ENCODE assay signal across 1 cellular context in the genomic region with DNA sequence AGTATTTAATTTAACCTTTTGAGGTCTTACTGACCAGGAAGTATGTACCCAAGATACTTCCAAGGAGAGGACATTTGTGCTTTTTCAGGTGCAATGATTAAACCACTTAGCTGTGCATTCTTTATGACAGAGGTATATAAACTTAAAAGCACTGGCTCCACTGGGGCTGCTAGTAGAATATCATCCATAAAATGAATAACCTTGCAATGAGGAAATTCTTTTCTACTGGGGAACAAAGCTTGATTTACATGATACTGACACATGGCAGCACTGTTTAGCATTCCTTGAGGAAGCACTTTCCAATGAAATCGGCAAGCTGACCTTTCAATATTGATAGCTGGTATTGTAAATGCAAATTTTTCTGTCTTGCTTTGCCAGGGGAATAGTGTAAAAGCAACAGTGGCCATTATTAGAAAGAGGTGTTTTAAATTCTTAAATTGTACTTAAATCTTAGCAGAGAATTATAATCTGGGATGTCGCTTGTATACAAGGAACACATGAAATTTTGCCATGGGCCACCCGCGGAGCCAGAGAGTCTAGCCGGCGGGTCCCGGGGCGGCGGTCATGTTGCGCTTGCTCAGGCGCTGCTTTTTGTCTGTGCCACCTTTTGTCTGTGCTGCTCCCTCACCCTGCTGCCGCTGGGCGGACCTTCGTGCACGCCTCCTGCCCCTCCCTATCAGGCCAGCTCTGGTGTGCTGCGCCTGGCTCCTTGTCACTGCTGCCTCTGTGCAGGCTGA.
TF ChIP-seq lines count a peak whose summit lies in the region.

No MANE protein-coding gene starts in this region.

TF ChIP-seq in Ishikawa, 13 proteins besides CTCF, POLR2A, EP300 and RAD21 (continued from another document):
- TF ChIP-seq, protein P1, sequence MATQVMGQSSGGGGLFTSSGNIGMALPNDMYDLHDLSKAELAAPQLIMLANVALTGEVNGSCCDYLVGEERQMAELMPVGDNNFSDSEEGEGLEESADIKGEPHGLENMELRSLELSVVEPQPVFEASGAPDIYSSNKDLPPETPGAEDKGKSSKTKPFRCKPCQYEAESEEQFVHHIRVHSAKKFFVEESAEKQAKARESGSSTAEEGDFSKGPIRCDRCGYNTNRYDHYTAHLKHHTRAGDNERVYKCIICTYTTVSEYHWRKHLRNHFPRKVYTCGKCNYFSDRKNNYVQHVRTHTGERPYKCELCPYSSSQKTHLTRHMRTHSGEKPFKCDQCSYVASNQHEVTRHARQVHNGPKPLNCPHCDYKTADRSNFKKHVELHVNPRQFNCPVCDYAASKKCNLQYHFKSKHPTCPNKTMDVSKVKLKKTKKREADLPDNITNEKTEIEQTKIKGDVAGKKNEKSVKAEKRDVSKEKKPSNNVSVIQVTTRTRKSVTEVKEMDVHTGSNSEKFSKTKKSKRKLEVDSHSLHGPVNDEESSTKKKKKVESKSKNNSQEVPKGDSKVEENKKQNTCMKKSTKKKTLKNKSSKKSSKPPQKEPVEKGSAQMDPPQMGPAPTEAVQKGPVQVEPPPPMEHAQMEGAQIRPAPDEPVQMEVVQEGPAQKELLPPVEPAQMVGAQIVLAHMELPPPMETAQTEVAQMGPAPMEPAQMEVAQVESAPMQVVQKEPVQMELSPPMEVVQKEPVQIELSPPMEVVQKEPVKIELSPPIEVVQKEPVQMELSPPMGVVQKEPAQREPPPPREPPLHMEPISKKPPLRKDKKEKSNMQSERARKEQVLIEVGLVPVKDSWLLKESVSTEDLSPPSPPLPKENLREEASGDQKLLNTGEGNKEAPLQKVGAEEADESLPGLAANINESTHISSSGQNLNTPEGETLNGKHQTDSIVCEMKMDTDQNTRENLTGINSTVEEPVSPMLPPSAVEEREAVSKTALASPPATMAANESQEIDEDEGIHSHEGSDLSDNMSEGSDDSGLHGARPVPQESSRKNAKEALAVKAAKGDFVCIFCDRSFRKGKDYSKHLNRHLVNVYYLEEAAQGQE (IDR thresholded peaks at IDR 0.05; ENCODE audit: low read depth) = no peak
